ENCODE assay signal across 10 cellular contexts in the genomic region with DNA sequence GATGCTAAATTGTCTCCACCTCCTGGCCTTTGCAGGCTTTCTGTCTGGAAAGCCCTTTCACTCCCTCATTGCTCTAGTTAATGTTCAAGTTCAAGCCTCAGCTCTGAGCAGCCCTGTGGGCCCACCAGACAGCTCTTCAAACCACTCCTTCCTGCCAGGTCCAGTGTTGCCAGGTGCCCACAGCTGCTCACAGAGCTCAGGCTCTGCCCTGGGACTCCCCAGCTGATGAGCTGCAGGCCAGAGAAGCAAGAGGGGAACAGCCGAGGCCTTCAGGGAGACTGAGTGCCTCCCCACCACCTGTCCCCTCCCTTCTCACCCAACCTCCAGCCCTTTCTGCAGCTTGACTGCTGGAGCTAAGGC. TPM values are rescaled to one million over a fixed set of nuclear protein-coding genes. Genes with fewer than 3 reads are reported as not detected.
DNase-seq lines count a peak whose midpoint lies in the region; ATAC-seq, FAIRE-seq and TF ChIP-seq lines count a peak whose summit lies in the region.
"Had no signal": no experiment of that assay in that cellular context is flagged by ENCODE, and none has a peak within 500 bp of the region (broad histone marks: within the 10 kb centered on the region; RNA-seq: fewer than 3 reads in every experiment).

No MANE protein-coding gene starts in this region.

- H3K4me1 ChIP-seq in pancreas: peaks cover 0 to 18% (median 6%) of the 10 kb centered on the region in 3 donors

- H3K36me3 ChIP-seq in pancreas: peaks cover 0 to 7% (median 6%) of the 10 kb centered on the region in 3 donors

- DNase-seq in GM10248 (ENCODE audit: extremely low spot score): peak; percentile 18
- peak in 1 of 6 donors; percentile 49 for DNase-seq in pancreas
- DNase-seq in NCI-H1105 treated with DMSO at 0.1 percent for 48 hours (lab: John Stamatoyannopoulos, UW): no peak
- no peak for DNase-seq in NCI-H1694 treated with DMSO at 0.1 percent for 48 hours (lab: John Stamatoyannopoulos, UW)
- no peak for DNase-seq in kidney glomerular epithelial cell (lab: John Stamatoyannopoulos, UW)
- DNase-seq: NCI-H526 had no signal

- intact Hi-C loops in pancreas (cut with DNase I): no loop called here

- ATAC-seq in HG02973 (IDR thresholded peaks at IDR 0.05; ENCODE audit: unreplicated experiment) (peak; percentile 15), pancreas (no peak), GM18868 (IDR thresholded peaks at IDR 0.05; ENCODE audit: unreplicated experiment) (no peak)

- no peaks in the 10 kb centered on the region for H3K9me3 ChIP-seq in pancreas

- peaks cover 60% of the 10 kb centered on the region for H3K4me1 Mint-ChIP-seq in brain

- no peaks in the 10 kb centered on the region for H3K27me3 ChIP-seq in pancreas
- H3K27me3 ChIP-seq: cardiac muscle cell had no signal

- H3K9me3 Mint-ChIP-seq in brain: no peaks in the 10 kb centered on the region

- H3K4me3 ChIP-seq in pancreas: peak overlapping the region in 2 of 4 donors; percentile 76 to 84
- H3K4me3 ChIP-seq: cardiac muscle cell had no signal

- H3K4me3 Mint-ChIP-seq in brain: peak overlapping the region; percentile 64 to 95 (median 91)

- H3K27ac Mint-ChIP-seq in brain: peak overlapping the region; percentile 39 to 94 (median 78)

- WGBS in pancreas, 2 donors: 65 to 79% methylated on average over 1 of the region's 1 CpG

- POLR2A ChIA-PET in GM10248 (lab: Yijun Ruan, JAX): interaction anchor here (1.0 kb wide), 1 partner anchor 37 kb away, joined by 3 read pairs; no protein-coding TSS in a partner anchor

- H3K27me3 Mint-ChIP-seq in brain: no peaks in the 10 kb centered on the region

- FAIRE-seq in pancreas (lab: Jason Lieb, UNC): no peak

- H3K27ac ChIP-seq in pancreas: peak overlapping the region; percentile 22 to 70 (median 52)
- H3K27ac ChIP-seq: cardiac muscle cell had no signal

- peaks cover 6% of the 10 kb centered on the region for H3K36me3 Mint-ChIP-seq in brain

- CTCF ChIA-PET in GM10248 (lab: Yijun Ruan, JAX): interaction anchor here (1.1 to 3.9 kb wide), 3 partner anchors 10 to 15 kb away, joined by 3 to 19 read pairs (median 5); no protein-coding TSS in a partner anchor

- no peak for TF ChIP-seq CTCF in GM10248 (IDR thresholded peaks at IDR 0.05; ENCODE audit: control extremely low read depth, extremely low read depth, low read depth, missing control alignments)
- TF ChIP-seq CTCF in brain (conservative IDR thresholded peaks at IDR 0.05): no peak
- TF ChIP-seq CTCF in pancreas (IDR thresholded peaks at IDR 0.05): no peak

RNA-seq across cellular contexts. Expression of a gene that starts 1.3 kb away (rescaled TPM):
- polyA plus RNA-seq in brain (ENCODE audit: insufficient read depth, low read depth, low replicate concordance): 25.6 TPM
- total RNA-seq in pancreas: 10 to 100 TPM in 3 of 6 donors, 1 to 10 TPM in 3; 7.9 to 13.6 (median 10.2) TPM
- 10 to 100 TPM in 1 of 2 donors, 1 to 10 TPM in 1; 9.0 to 12.5 TPM for polyA plus RNA-seq in pancreas

RNA-seq across cellular contexts. Expression of a gene that starts 33.1 kb away (rescaled TPM):
- polyA plus RNA-seq in brain (ENCODE audit: insufficient read depth, low read depth, low replicate concordance): not detected
- not detected for total RNA-seq in pancreas
- under 1 TPM in 1 of 2 donors, not detected in 1; 0.12 TPM for polyA plus RNA-seq in pancreas

RNA-seq across cellular contexts. Expression of a gene that starts 50.4 kb away (rescaled TPM):
- polyA plus RNA-seq in brain (ENCODE audit: insufficient read depth, low read depth, low replicate concordance) (85.1 TPM), pancreas (10 to 100 TPM in 1 of 2 donors, 1 to 10 TPM in 1; 4.6 to 17.8 TPM)
- total RNA-seq in pancreas: 1 to 10 TPM in 2 of 6 donors, under 1 TPM in 3, not detected in 1; 0.42 to 2.5 (median 1.00) TPM

RNA-seq across cellular contexts. Expression of a gene that starts 51.7 kb away (rescaled TPM):
- polyA plus RNA-seq in brain (ENCODE audit: insufficient read depth, low read depth, low replicate concordance) (4.6 TPM), pancreas (10 to 100 TPM; 27.9 to 46.8 TPM)
- 10 to 100 TPM; 15.5 to 42.0 (median 33.0) TPM for total RNA-seq in pancreas
